Comparison of ENCODE assay signal across 10 cellular contexts in genomic region chr9:38423939-38424843, GRCh38. TPM values are rescaled to one million over a fixed set of nuclear protein-coding genes. Genes with fewer than 3 reads are reported as not detected.
DNase-seq lines count a peak whose midpoint lies in the region; ATAC-seq and FAIRE-seq lines count a peak whose summit lies in the region.
"Had no signal": no experiment of that assay in that cellular context is flagged by ENCODE, and none has a peak within 500 bp of the region (broad histone marks: within the 10 kb centered on the region; RNA-seq: fewer than 3 reads in every experiment).

A gene with protein sequence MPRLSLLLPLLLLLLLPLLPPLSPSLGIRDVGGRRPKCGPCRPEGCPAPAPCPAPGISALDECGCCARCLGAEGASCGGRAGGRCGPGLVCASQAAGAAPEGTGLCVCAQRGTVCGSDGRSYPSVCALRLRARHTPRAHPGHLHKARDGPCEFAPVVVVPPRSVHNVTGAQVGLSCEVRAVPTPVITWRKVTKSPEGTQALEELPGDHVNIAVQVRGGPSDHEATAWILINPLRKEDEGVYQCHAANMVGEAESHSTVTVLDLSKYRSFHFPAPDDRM (minus strand): TSS chr9:38424454. CDS start chr9:38424424, 30 bp downstream.

- DNase-seq in COLO668 (lab: John Stamatoyannopoulos, UW; ENCODE audit: unreplicated experiment): peak; percentile 87
- no peak for DNase-seq in SJSA1 (ENCODE audit: low read depth in 1 of 2, low spot score in 2 of 2)
- DNase-seq in frontal cortex (ENCODE audit: low spot score in 2 of 2): peak; percentile 55 to 64
- DNase-seq in occipital lobe (lab: John Stamatoyannopoulos, UW): no peak
- no peak for DNase-seq in cerebellar nuclear complex (lab: John Stamatoyannopoulos, UW)
- DNase-seq in RPMI8226: no peak

- H3K36me3 ChIP-seq in SJSA1: no peaks in the 10 kb centered on the region

- H3K4me1 ChIP-seq in SJSA1 (replicated peaks): peaks cover 8% of the 10 kb centered on the region

- peak within 1 kb of the TSS; percentile 27 for H3K4me3 ChIP-seq in SJSA1

- ATAC-seq in GM21381 (IDR thresholded peaks at IDR 0.05; ENCODE audit: unreplicated experiment) (peak; percentile 73), HG02623 (IDR thresholded peaks at IDR 0.05; ENCODE audit: unreplicated experiment) (no peak)

- peaks cover 14% of the 10 kb centered on the region for H3K27me3 ChIP-seq in SJSA1 (replicated peaks)

- FAIRE-seq in frontal cortex (lab: Jason Lieb, UNC): no peak
- FAIRE-seq: colon had no signal

- H3K9me3 ChIP-seq in SJSA1 (replicated peaks): no peaks in the 10 kb centered on the region

- no peak within 1 kb of the TSS for H3K27ac ChIP-seq in SJSA1

RNA-seq across cellular contexts. Expression of the gene that starts here (rescaled TPM):
- 1.7 and 9.1 TPM in 2 replicates for total RNA-seq in SJSA1 (2014; rRNA removed; shearing (Covaris generic))
- total RNA-seq in frontal cortex (42.0 TPM), occipital lobe (67.1 TPM)
- total RNA-seq: subcutaneous adipose tissue had no signal

Comparison
In these comparisons a context has a peak if more than half of its experiments do, and no peak if none do; other contexts are left out.
1. DNase-seq: peak in COLO668 (single experiment) and frontal cortex (2 of 2); none in SJSA1 (0 of 2), occipital lobe (single experiment), cerebellar nuclear complex (0 of 2) and RPMI8226 (single experiment).